Comparison of ENCODE assay signal across 19 cellular contexts in the genomic region with DNA sequence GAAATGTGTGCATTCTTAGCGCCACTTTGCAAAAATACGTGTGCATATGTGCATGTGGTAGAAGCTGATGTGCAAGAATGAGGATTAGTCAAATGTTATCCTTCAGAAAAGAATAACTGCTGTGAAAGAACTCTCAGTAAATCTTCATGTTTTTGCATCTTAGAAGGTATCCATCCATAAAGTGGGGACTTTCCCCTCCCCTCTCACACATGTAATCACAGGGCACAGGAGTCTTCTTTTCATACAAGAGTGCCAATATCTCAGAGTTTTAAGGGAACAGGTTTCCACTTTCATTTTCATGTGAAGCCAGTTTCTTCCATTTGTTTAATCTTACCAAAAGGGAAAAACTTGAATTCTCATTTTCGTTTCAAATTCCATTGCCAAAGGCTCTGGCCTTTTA. TPM values are rescaled to one million over a fixed set of nuclear protein-coding genes. Genes with fewer than 3 reads are reported as not detected.
A peak's percentile ranks its signal among the peaks of the same experiment; 100 is the strongest.
DNase-seq lines count a peak whose midpoint lies in the region; ATAC-seq and TF ChIP-seq lines count a peak whose summit lies in the region.
"Had no signal": no experiment of that assay in that cellular context is flagged by ENCODE, and none has a peak within 500 bp of the region (broad histone marks: within the 10 kb centered on the region; RNA-seq: fewer than 3 reads in every experiment).

No MANE protein-coding gene starts in this region.

- TF ChIP-seq POLR2A in thyroid gland (IDR thresholded peaks at IDR 0.05) = no peak

- H3K36me3 Mint-ChIP-seq in Calu3 (ENCODE audit: insufficient read depth, unreplicated experiment) = no peaks in the 10 kb centered on the region

- POLR2A ChIA-PET in PC-9 (lab: Charles Lee; ENCODE audit: unreplicated experiment) = no interaction called here

- intact Hi-C loops in PC-9 (cut with micrococcal nuclease; ENCODE audit: unreplicated experiment) = no loop called here
- intact Hi-C loops in left lung (cut with DNase I) = no loop called here
- intact Hi-C loops in thyroid gland (cut with DNase I) = no loop called here
- intact Hi-C loops in Calu3 (cut with micrococcal nuclease; ENCODE audit: unreplicated experiment) = no loop called here

- no peak overlapping the region for H3K27ac Mint-ChIP-seq in Calu3 (ENCODE audit: unreplicated experiment)
- H3K27ac Mint-ChIP-seq: GM23338, H9 had no signal

- no peak overlapping the region for H3K27ac ChIP-seq in BLaER1 treated with 17β-estradiol and CSF1 and Interleukin-3, amounts not matched to agents 10 nM and 100 nM
- H3K27ac ChIP-seq in PC-9 (peak overlapping the region; percentile 11; the same call in 1 of the 2 replicates), left lung (peak overlapping the region; percentile 1 to 28), thyroid gland (peak overlapping the region; percentile 25 to 61 (median 56))
- H3K27ac ChIP-seq: SJCRH30 had no signal

- no peaks in the 10 kb centered on the region for H3K79me2 ChIP-seq in PC-9 (ENCODE audit: low read depth)

- no peak overlapping the region for H3K4me3 ChIP-seq in BLaER1 treated with 17β-estradiol and CSF1 and Interleukin-3, amounts not matched to agents 10 nM and 100 nM
- peak overlapping the region; percentile 6; the same call in 1 of the 2 replicates for H3K4me3 ChIP-seq in PC-9
- H3K4me3 ChIP-seq in left lung = no peak overlapping the region
- H3K4me3 ChIP-seq in thyroid gland (replicated peaks in 1 of 3) = no peak overlapping the region
- H3K4me3 ChIP-seq: GM23338, SJCRH30 had no signal

- WGBS in thyroid gland, 2 donors = 79 to 80% methylated on average over 3 of the region's 3 CpGs

- CTCF ChIA-PET in PC-9 (lab: Charles Lee) (no interaction called here), Calu3 (lab: Charles Lee) (no interaction called here)

- no peak overlapping the region for H3K4me3 Mint-ChIP-seq in Calu3 (ENCODE audit: low read depth, unreplicated experiment)
- H3K4me3 Mint-ChIP-seq: GM23338, H9 had no signal

- no peaks in the 10 kb centered on the region for H3K9me2 ChIP-seq in PC-9 (ENCODE audit: insufficient read depth)

- H3K4me2 ChIP-seq in BLaER1 treated with 17β-estradiol and CSF1 and Interleukin-3, amounts not matched to agents 10 nM and 100 nM = peak overlapping the region; percentile 35 to 73 (median 55); a peak in 21 of 22 replicates
- peak overlapping the region; percentile 44 for H3K4me2 ChIP-seq in PC-9
- H3K4me2 ChIP-seq: GM23338 had no signal

- no peaks in the 10 kb centered on the region; a peak in 1 of 22 replicates for H3K36me3 ChIP-seq in BLaER1 treated with 17β-estradiol and CSF1 and Interleukin-3, amounts not matched to agents 10 nM and 100 nM
- no peaks in the 10 kb centered on the region for H3K36me3 ChIP-seq in PC-9 (ENCODE audit: low read depth)
- no peaks in the 10 kb centered on the region for H3K36me3 ChIP-seq in left lung
- no peaks in the 10 kb centered on the region for H3K36me3 ChIP-seq in thyroid gland
- H3K36me3 ChIP-seq: SJCRH30 had no signal

- peaks cover 0 to 14% (median 9%) of the 10 kb centered on the region in 11 experiments; a peak in 16 of 22 replicates for H3K9me3 ChIP-seq in BLaER1 treated with 17β-estradiol and CSF1 and Interleukin-3, amounts not matched to agents 10 nM and 100 nM (replicated peaks in 1 of 11)
- H3K9me3 ChIP-seq in PC-9 (ENCODE audit: insufficient read depth, low read depth) (no peaks in the 10 kb centered on the region; the same call in 1 of the 2 replicates), left lung (no peaks in the 10 kb centered on the region), thyroid gland (no peaks in the 10 kb centered on the region)

- no peak overlapping the region for H3K9ac ChIP-seq in BLaER1 treated with 17β-estradiol and CSF1 and Interleukin-3, amounts not matched to agents 10 nM and 100 nM

- no peaks in the 10 kb centered on the region for H3K27me3 ChIP-seq in BLaER1 treated with 17β-estradiol and CSF1 and Interleukin-3, amounts not matched to agents 10 nM and 100 nM
- H3K27me3 ChIP-seq in PC-9 (ENCODE audit: insufficient read depth, low read depth) (no peaks in the 10 kb centered on the region), left lung (no peaks in the 10 kb centered on the region), thyroid gland (no peaks in the 10 kb centered on the region)
- H3K27me3 ChIP-seq: SJCRH30 had no signal

- ATAC-seq in left lung (peak; percentile 9), GM19397 (IDR thresholded peaks at IDR 0.05; ENCODE audit: unreplicated experiment) (no peak)
- ATAC-seq: PC-3, Right ventricle myocardium inferior had no signal

- H3K27me3 Mint-ChIP-seq in Calu3 (ENCODE audit: unreplicated experiment) = peaks cover 40% of the 10 kb centered on the region

- H4K20me1 ChIP-seq in BLaER1 treated with 17β-estradiol and CSF1 and Interleukin-3, amounts not matched to agents 10 nM and 100 nM = no peaks in the 10 kb centered on the region
- H4K20me1 ChIP-seq in PC-9 (ENCODE audit: insufficient read depth) = no peaks in the 10 kb centered on the region

- peaks cover 32 to 69% (median 63%) of the 10 kb centered on the region in 10 experiments for H3K4me1 ChIP-seq in BLaER1 treated with 17β-estradiol and CSF1 and Interleukin-3, amounts not matched to agents 10 nM and 100 nM
- H3K4me1 ChIP-seq in PC-9 (replicated peaks; ENCODE audit: insufficient read depth) (peaks cover 23% of the 10 kb centered on the region), left lung (peaks cover 0 to 23% of the 10 kb centered on the region in 2 donors), thyroid gland (peaks cover 11 to 12% of the 10 kb centered on the region in 2 donors)
- H3K4me1 ChIP-seq: SJCRH30 had no signal

- DNase-seq in PC-9 (no peak), left lung (no peak), thyroid gland (no peak), Calu3 (no peak), DMS153 (lab: John Stamatoyannopoulos, UW) (no peak)
- DNase-seq: H9, NCI-H1105, NCI-H1436 treated with DMSO at 0.1 percent for 48 hours, NCI-H187 treated with DMSO at 0.1 percent for 48 hours, NCI-H2171 treated with DMSO at 0.1 percent for 48 hours, NCI-H345, NCI-H510A treated with DMSO at 0.1 percent for 48 hours, NCI-H748 treated with DMSO at 0.1 percent for 48 hours, PC-3, SJCRH30 had no signal

- TF ChIP-seq CTCF in PC-9 (conservative IDR thresholded peaks at IDR 0.05) (no peak), left lung (IDR thresholded peaks at IDR 0.05) (no peak), thyroid gland (IDR thresholded peaks at IDR 0.05) (no peak), Calu3 (IDR thresholded peaks at IDR 0.05; ENCODE audit: unreplicated experiment) (no peak)

- peaks cover 2% of the 10 kb centered on the region for H3K9me3 Mint-ChIP-seq in Calu3 (ENCODE audit: low read depth, unreplicated experiment)
- H3K9me3 Mint-ChIP-seq: GM23338 had no signal

- H3F3A ChIP-seq in PC-9 (ENCODE audit: insufficient read depth, low read depth) = peaks cover 10% of the 10 kb centered on the region; the same call in 1 of the 2 replicates

- H3K4me1 Mint-ChIP-seq in Calu3 (ENCODE audit: low read depth, unreplicated experiment) = no peaks in the 10 kb centered on the region

- BruUV-seq in PC-9 (replicated peaks; lab: Mats Ljungman, UMichigan) = no TSS peak
- BruUV-seq in Calu3 (replicated peaks; lab: Mats Ljungman, UMichigan) = no TSS peak

- H2AFZ ChIP-seq in PC-9 = no peak overlapping the region
- H2AFZ ChIP-seq: GM23338 had no signal

RNA-seq across cellular contexts. Expression of a gene that starts 15.3 kb away (rescaled TPM):
- total RNA-seq in PC-9 (2021) (43.1 and 59.5 TPM in 2 replicates), left lung (10 to 100 TPM; 87.7 to 98.0 TPM), thyroid gland (10 to 100 TPM; 22.3 to 71.7 (median 27.3) TPM), Calu3 (2022) (26.5 and 28.4 TPM in 2 replicates)

RNA-seq across cellular contexts. Expression of a gene that starts 31.4 kb away (rescaled TPM):
- total RNA-seq in PC-9 (2021) (not detected in 2 replicates), left lung (not detected), thyroid gland (under 1 TPM in 1 of 4 donors, not detected in 3; 0.21 TPM), Calu3 (2022) (not detected in 2 replicates)
- total RNA-seq: GM23338, H9, PC-3, Right ventricle myocardium inferior, SJCRH30 had no signal

Comparison
In these comparisons a context has a peak if more than half of its experiments do, and no peak if none do; other contexts are left out.
1. H3K27ac ChIP-seq: peak in PC-9 (single experiment), left lung (2 of 2) and thyroid gland (3 of 3); none in BLaER1 treated with 17β-estradiol and CSF1 and Interleukin-3, amounts not matched to agents 10 nM and 100 nM (0 of 11).